In the genomic region with DNA sequence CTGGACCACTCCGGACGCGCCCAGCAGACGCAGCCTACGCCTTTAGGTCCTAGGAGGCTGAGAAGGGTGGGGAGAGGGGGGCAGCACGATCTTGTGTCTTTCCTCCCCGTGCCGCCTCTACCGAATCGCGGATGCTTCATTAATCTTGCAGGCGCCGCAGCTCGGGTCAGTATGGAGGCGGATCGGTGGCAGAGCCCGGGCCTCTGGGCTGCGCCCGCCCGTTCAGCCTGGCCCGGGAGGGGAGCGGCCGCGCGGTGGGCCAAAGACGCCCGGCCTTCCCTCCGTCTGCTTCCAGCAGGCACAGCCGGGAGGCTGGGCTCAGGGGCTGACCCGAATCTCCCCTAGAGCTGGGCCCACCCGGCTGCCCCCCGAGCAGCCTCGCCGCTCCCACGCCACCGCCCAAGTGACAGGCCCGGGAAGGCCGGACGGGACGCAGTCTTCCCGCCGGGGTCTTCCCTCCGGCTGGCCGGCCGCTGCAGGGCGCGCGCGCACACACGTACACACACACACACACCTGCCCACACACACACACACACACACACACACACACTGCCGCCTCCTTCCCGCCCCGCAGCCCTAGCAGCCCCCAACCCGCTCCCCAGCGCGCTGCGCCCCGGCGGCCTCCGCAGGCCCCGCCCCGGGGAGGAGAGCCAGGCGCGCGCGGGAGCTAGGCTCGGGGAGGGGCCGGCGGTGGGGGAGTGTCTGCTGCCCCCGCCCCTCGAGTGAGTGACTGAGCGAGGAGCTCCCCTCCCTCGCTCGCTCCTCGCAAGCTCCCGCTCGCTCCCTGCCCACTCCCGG, we compare ENCODE assay signal across 8 cellular contexts. TPM values are rescaled to one million over a fixed set of nuclear protein-coding genes. Genes with fewer than 3 reads are reported as not detected.
A peak's percentile ranks its signal among the peaks of the same experiment; 100 is the strongest.
DNase-seq lines count a peak whose midpoint lies in the region; ATAC-seq and TF ChIP-seq lines count a peak whose summit lies in the region.

A gene with protein sequence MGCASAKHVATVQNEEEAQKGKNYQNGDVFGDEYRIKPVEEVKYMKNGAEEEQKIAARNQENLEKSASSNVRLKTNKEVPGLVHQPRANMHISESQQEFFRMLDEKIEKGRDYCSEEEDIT (plus strand): TSS at position 759 of the 798 bp plus-strand sequence. CDS start 90,481 bp downstream, outside the sequence.

- H3K4me3 ChIP-seq in AG09309 (ENCODE audit: control insufficient read depth, low read depth, low read length) (peak within 1 kb of the TSS; percentile 74), duodenal mucosa (ENCODE audit: low read depth in 1 of 2, low read length in 2 of 2) (peak within 1 kb of the TSS; percentile 76 to 91), lower leg skin (ENCODE audit: low read depth, poor library complexity, severe bottlenecking) (peak within 1 kb of the TSS; percentile 80)

- no peaks in the 10 kb centered on the region for H3K27me3 ChIP-seq in duodenal mucosa (ENCODE audit: control insufficient read depth in 1 of 2, insufficient read depth in 2 of 2, low read length in 2 of 2)

- peak within 1 kb of the TSS; percentile 66 for H3K27ac ChIP-seq in duodenal mucosa (ENCODE audit: low read depth, low read length)

- no peaks in the 10 kb centered on the region for H3K36me3 ChIP-seq in duodenal mucosa (ENCODE audit: control insufficient read depth in 1 of 2, insufficient read depth in 2 of 2, low read length in 2 of 2)

- peak; percentile 54 for DNase-seq in AG09309 (ENCODE audit: low read depth)
- peak; percentile 99 for DNase-seq in NCI-H69 (lab: John Stamatoyannopoulos, UW)
- DNase-seq in activated CD4-positive, alpha-beta T cell treated with anti-CD3 and anti-CD28 coated beads, Interleukin-2, amount 50 U/mL, for 48 hours = peak; percentile 76 to 82
- peak; percentile 84 to 97 for DNase-seq in lower leg skin (ENCODE audit: low spot score in 2 of 2)
- peak; percentile 67 for DNase-seq in stimulated activated CD4-positive, alpha-beta T cell treated with anti-CD3 and anti-CD28 coated beads, Interleukin-4, amount 100 ng/mL, for 24 hours

- peak; percentile 77 for ATAC-seq in GM19025 (IDR thresholded peaks at IDR 0.05; ENCODE audit: low read depth, unreplicated experiment)
- peak; percentile 83 for ATAC-seq in HG03342 (IDR thresholded peaks at IDR 0.05; ENCODE audit: unreplicated experiment)

- no peaks in the 10 kb centered on the region for H3K9me3 ChIP-seq in duodenal mucosa (ENCODE audit: control insufficient read depth in 1 of 2, low read length in 2 of 2)

- 1 to 2% methylated on average over 32 to 39 of the region's 78 CpGs for WGBS in lower leg skin, 2 donors

- peak within 1 kb of the TSS; percentile 72 to 79 for H3K9ac ChIP-seq in duodenal mucosa (ENCODE audit: low read depth in 1 of 2, low read length in 2 of 2)

- TF ChIP-seq CTCF in AG09309 (IDR thresholded peaks at IDR 0.05; ENCODE audit: control insufficient read depth, insufficient read depth, low read depth, low read length, missing control alignments) (no peak), lower leg skin (IDR thresholded peaks at IDR 0.05) (no peak)

- no peak for TF ChIP-seq POLR2A in lower leg skin (IDR thresholded peaks at IDR 0.05)

- peaks cover 3 to 5% of the 10 kb centered on the region in 2 donors for H3K4me1 ChIP-seq in duodenal mucosa (ENCODE audit: control insufficient read depth in 1 of 2, insufficient read depth in 2 of 2, low read length in 2 of 2)

- intact Hi-C loops in lower leg skin (cut with DNase I; ENCODE audit: low total_unique reads) = no loop called here

RNA-seq across cellular contexts. Expression of the gene that starts here (rescaled TPM):
- total RNA-seq in lower leg skin = 10 to 100 TPM; 37.6 to 79.4 (median 56.2) TPM

Comparison
In these comparisons a context has a peak if more than half of its experiments do, and no peak if none do; other contexts are left out.
1. Peak in every context shown above with its lines: DNase-seq, ATAC-seq, H3K4me3 ChIP-seq and H3K27ac ChIP-seq.